19 cellular contexts compared by ENCODE assay signal in the genomic region with DNA sequence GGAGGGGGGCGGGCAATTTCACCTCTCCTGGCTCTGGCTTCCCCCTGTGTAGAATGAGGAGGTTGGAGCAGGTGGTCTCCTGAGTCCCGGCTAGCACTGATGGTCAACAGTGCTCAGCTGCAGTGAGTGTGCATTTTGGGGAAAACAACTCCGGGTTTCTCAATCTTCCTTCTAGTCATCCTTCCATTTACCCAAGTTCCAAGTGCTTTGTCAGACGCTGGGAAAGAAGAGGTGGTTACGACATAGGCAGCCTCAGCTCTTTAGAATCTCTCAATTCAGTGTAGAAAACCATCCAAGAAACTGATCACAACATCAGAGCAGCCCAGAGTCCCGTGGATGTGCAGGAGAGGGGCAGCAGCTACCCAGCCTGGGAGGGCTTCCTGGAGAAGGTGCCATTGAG.
DNase-seq lines count a peak whose midpoint lies in the region; ATAC-seq and TF ChIP-seq lines count a peak whose summit lies in the region.
"Had no signal": no experiment of that assay in that cellular context is flagged by ENCODE, and none has a peak within 500 bp of the region (broad histone marks: within the 10 kb centered on the region; RNA-seq: fewer than 3 reads in every experiment).

No MANE protein-coding gene starts in this region.

- H3K4me2 ChIP-seq in MM.1S (ENCODE audit: low read depth, low read length), result no peak overlapping the region

- no peaks in the 10 kb centered on the region for H3K27me3 Mint-ChIP-seq in WTC11 (ENCODE audit: low read depth)
- H3K27me3 Mint-ChIP-seq in activated T-helper 1 cell treated with anti-CD3 and anti-CD28 coated beads, Interleukin-12 subunit alpha, Interleukin-12 subunit beta, Interleukin-2, Interleukin-4 antibody, amounts not matched to agents 30 ng/mL and 10 ng/mL and 1 ng/mL, durations not matched to agents 14 hours and 24 hours and 36 hours (ENCODE audit: insufficient read depth), result peaks cover 3% of the 10 kb centered on the region

- H3K4me1 Mint-ChIP-seq in WTC11, result peaks cover 4% of the 10 kb centered on the region; the same call in 1 of the 2 replicates
- no peaks in the 10 kb centered on the region for H3K4me1 Mint-ChIP-seq in activated T-helper 1 cell treated with anti-CD3 and anti-CD28 coated beads, Interleukin-12 subunit alpha, Interleukin-12 subunit beta, Interleukin-2, Interleukin-4 antibody, amounts not matched to agents 30 ng/mL and 10 ng/mL and 1 ng/mL, durations not matched to agents 14 hours and 24 hours and 36 hours (ENCODE audit: low read depth)
- H3K4me1 Mint-ChIP-seq: CD8-positive, alpha-beta memory T cell had no signal

- H3K9me3 ChIP-seq in MM.1S (replicated peaks; ENCODE audit: insufficient read depth, low read length), result no peaks in the 10 kb centered on the region
- H3K9me3 ChIP-seq: HAP-1 had no signal

- H3K36me3 Mint-ChIP-seq in WTC11, result no peaks in the 10 kb centered on the region
- no peaks in the 10 kb centered on the region for H3K36me3 Mint-ChIP-seq in activated T-helper 1 cell treated with anti-CD3 and anti-CD28 coated beads, Interleukin-12 subunit alpha, Interleukin-12 subunit beta, Interleukin-2, Interleukin-4 antibody, amounts not matched to agents 30 ng/mL and 10 ng/mL and 1 ng/mL, durations not matched to agents 14 hours and 24 hours and 36 hours (ENCODE audit: low read depth)
- H3K36me3 Mint-ChIP-seq: CD8-positive, alpha-beta memory T cell had no signal

- H3F3A ChIP-seq in MM.1S (ENCODE audit: insufficient read depth, low read length), result no peaks in the 10 kb centered on the region

- no peak overlapping the region for H3K4me3 Mint-ChIP-seq in WTC11
- no peak overlapping the region for H3K4me3 Mint-ChIP-seq in activated T-helper 1 cell treated with anti-CD3 and anti-CD28 coated beads, Interleukin-12 subunit alpha, Interleukin-12 subunit beta, Interleukin-2, Interleukin-4 antibody, amounts not matched to agents 30 ng/mL and 10 ng/mL and 1 ng/mL, durations not matched to agents 14 hours and 24 hours and 36 hours
- H3K4me3 Mint-ChIP-seq: CD8-positive, alpha-beta memory T cell had no signal

- no peaks in the 10 kb centered on the region for H4K20me1 ChIP-seq in MM.1S (ENCODE audit: insufficient read depth, low read length)

- no peak overlapping the region for H3K9ac ChIP-seq in MM.1S (ENCODE audit: low read length)

- H3K4me1 ChIP-seq in MM.1S (ENCODE audit: low read length), result no peaks in the 10 kb centered on the region
- H3K4me1 ChIP-seq: HAP-1 had no signal

- no peak overlapping the region for H2AFZ ChIP-seq in MM.1S (ENCODE audit: low read length)

- TF ChIP-seq CTCF in AG04449 (IDR thresholded peaks at IDR 0.05; ENCODE audit: insufficient read depth, low read length, missing control alignments) (no peak), foreskin fibroblast (IDR thresholded peaks at IDR 0.05; ENCODE audit: low read depth, low read length) (no peak), MM.1S (IDR thresholded peaks at IDR 0.05; ENCODE audit: low read length) (no peak), WTC11 (IDR thresholded peaks at IDR 0.05) (no peak)

- ATAC-seq in WTC11 (no peak), GM21390 (IDR thresholded peaks at IDR 0.05; ENCODE audit: unreplicated experiment) (no peak)

- POLR2A ChIA-PET in AG04449 (lab: Yijun Ruan, JAX) (no interaction called here), WTC11 (lab: Charles Lee) (no interaction called here)

- no peaks in the 10 kb centered on the region for H3K9me2 ChIP-seq in MM.1S (replicated peaks; ENCODE audit: insufficient read depth, low read length)

- H3K79me2 ChIP-seq in MM.1S (ENCODE audit: low read length), result no peaks in the 10 kb centered on the region

- no peak overlapping the region for H3K27ac ChIP-seq in MM.1S (ENCODE audit: low read length)
- H3K27ac ChIP-seq: SK-N-MC had no signal

- no peaks in the 10 kb centered on the region for H3K36me3 ChIP-seq in MM.1S (replicated peaks; ENCODE audit: insufficient read depth, low read length)
- H3K36me3 ChIP-seq: HAP-1 had no signal

- intact Hi-C loops in activated T-helper 1 cell treated with anti-CD3 and anti-CD28 coated beads, Interleukin-12 subunit alpha, Interleukin-12 subunit beta, Interleukin-2, Interleukin-4 antibody, amounts not matched to agents 30 ng/mL and 10 ng/mL and 1 ng/mL, durations not matched to agents 14 hours and 24 hours and 36 hours (cut with micrococcal nuclease), result no loop called here

- DNase-seq in AG04449 (ENCODE audit: low read depth, low spot score) (peak; percentile 5), GM04503 (ENCODE audit: low read depth) (peak; percentile 10), amniotic epithelial cell (ENCODE audit: low read depth) (peak; percentile 39), foreskin fibroblast (peak; percentile 61 to 74), MM.1S (no peak), WTC11 (ENCODE audit: low spot score) (no peak)
- DNase-seq in activated T-helper 1 cell treated with anti-CD3 and anti-CD28 coated beads, Interleukin-12 subunit alpha, Interleukin-12 subunit beta, Interleukin-2, Interleukin-4 antibody, amounts not matched to agents 30 ng/mL and 10 ng/mL and 1 ng/mL, durations not matched to agents 14 hours and 24 hours and 36 hours (ENCODE audit: low spot score), result no peak
- DNase-seq: C1 segment of cervical spinal cord; CD8-positive, alpha-beta memory T cell; Kasumi-1; MV-4-11; NCI-H1417; NCI-H187; NCI-H2107; NCI-H524; SHP77 had no signal

- CTCF ChIA-PET in AG04449 (lab: Yijun Ruan, JAX) (interaction anchor here (1.2 to 1.9 kb wide), 2 partner anchors 12 kb away, joined by 4 to 7 read pairs; no protein-coding TSS in a partner anchor), WTC11 (lab: Charles Lee) (interaction anchor here (0.6 to 1.5 kb wide), 3 partner anchors 12 to 176 kb away, joined by 3 to 4 read pairs (median 4); no protein-coding TSS in a partner anchor)

- H3K27ac Mint-ChIP-seq in WTC11, result no peak overlapping the region
- no peak overlapping the region for H3K27ac Mint-ChIP-seq in activated T-helper 1 cell treated with anti-CD3 and anti-CD28 coated beads, Interleukin-12 subunit alpha, Interleukin-12 subunit beta, Interleukin-2, Interleukin-4 antibody, amounts not matched to agents 30 ng/mL and 10 ng/mL and 1 ng/mL, durations not matched to agents 14 hours and 24 hours and 36 hours
- H3K27ac Mint-ChIP-seq: CD8-positive, alpha-beta memory T cell had no signal

- H3K9me3 Mint-ChIP-seq in WTC11, result peaks cover 7% of the 10 kb centered on the region; the same call in 1 of the 2 replicates
- H3K9me3 Mint-ChIP-seq in activated T-helper 1 cell treated with anti-CD3 and anti-CD28 coated beads, Interleukin-12 subunit alpha, Interleukin-12 subunit beta, Interleukin-2, Interleukin-4 antibody, amounts not matched to agents 30 ng/mL and 10 ng/mL and 1 ng/mL, durations not matched to agents 14 hours and 24 hours and 36 hours, result no peaks in the 10 kb centered on the region
- H3K9me3 Mint-ChIP-seq: CD8-positive, alpha-beta memory T cell had no signal

- H3K4me3 ChIP-seq in AG04449 (ENCODE audit: low read depth, low read length), result no peak overlapping the region
- H3K4me3 ChIP-seq in foreskin fibroblast (ENCODE audit: low read depth in 1 of 2, low read length in 2 of 2), result no peak overlapping the region
- no peak overlapping the region for H3K4me3 ChIP-seq in MM.1S (ENCODE audit: low read length)
- H3K4me3 ChIP-seq: HAP-1, SK-N-MC had no signal

- H3K27me3 ChIP-seq in MM.1S (replicated peaks; ENCODE audit: insufficient read depth, low read length), result peaks cover 91% of the 10 kb centered on the region

TF ChIP-seq in WTC11, 78 proteins besides CTCF, POLR2A, EP300 and RAD21:
- no peak for TF ChIP-seq CREB1 (CRISPR knock-in tag; IDR thresholded peaks at IDR 0.05)
- TF ChIP-seq ELF4 (CRISPR knock-in tag; IDR thresholded peaks at IDR 0.05; ENCODE audit: low read depth), result no peak
- TF ChIP-seq, protein P1, sequence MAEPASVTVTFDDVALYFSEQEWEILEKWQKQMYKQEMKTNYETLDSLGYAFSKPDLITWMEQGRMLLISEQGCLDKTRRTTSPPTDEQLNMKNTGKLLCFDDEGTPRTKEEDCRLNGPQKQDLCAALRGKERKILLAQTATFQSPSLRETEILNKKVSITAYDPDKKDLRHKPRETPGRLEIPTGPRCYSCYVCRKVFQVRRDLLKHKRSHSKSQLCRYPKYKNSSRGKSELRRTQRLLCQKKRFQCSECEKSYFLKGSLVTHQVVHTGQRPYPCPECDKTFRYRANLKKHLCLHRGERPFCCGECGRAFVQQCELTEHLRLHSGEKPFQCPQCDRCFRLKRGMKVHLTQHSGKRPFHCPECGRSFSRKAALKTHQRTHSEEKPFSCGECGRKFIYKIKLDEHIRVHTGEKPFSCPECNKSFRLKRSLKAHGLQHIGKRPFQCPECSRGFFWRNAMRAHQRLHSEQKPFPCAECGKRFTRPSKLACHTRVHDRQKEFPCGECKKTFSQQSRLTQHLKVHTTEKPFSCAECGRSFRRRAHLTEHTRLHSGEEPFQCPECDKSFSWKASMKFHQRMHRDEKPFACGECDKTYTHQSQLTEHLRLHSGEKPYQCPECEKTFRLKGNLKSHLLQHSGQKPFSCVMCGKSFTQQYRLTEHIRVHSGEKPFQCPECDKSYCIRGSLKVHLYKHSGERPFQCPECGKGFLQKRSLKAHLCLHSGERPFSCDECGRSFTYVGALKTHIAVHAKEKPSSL (CRISPR knock-in tag; conservative IDR thresholded peaks at IDR 0.05), result no peak
- no peak for TF ChIP-seq IRF2 (CRISPR knock-in tag; IDR thresholded peaks at IDR 0.05; ENCODE audit: borderline replicate concordance, low read depth)
- no peak for TF ChIP-seq PRRX2 (CRISPR knock-in tag; IDR thresholded peaks at IDR 0.05)
- TF ChIP-seq GTF2I (CRISPR knock-in tag; conservative IDR thresholded peaks at IDR 0.05), result no peak
- TF ChIP-seq SMAD3 (CRISPR knock-in tag; IDR thresholded peaks at IDR 0.05; ENCODE audit: borderline replicate concordance), result no peak
- TF ChIP-seq, protein P2, sequence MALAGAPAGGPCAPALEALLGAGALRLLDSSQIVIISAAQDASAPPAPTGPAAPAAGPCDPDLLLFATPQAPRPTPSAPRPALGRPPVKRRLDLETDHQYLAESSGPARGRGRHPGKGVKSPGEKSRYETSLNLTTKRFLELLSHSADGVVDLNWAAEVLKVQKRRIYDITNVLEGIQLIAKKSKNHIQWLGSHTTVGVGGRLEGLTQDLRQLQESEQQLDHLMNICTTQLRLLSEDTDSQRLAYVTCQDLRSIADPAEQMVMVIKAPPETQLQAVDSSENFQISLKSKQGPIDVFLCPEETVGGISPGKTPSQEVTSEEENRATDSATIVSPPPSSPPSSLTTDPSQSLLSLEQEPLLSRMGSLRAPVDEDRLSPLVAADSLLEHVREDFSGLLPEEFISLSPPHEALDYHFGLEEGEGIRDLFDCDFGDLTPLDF (CRISPR knock-in tag; IDR thresholded peaks at IDR 0.05), result no peak

Comparison
In these comparisons a context has a peak if more than half of its experiments do, and no peak if none do; other contexts are left out.
1. DNase-seq: peak in AG04449 (single experiment), GM04503 (single experiment), amniotic epithelial cell (single experiment) and foreskin fibroblast (2 of 2); none in MM.1S (single experiment), WTC11 (single experiment) and activated T-helper 1 cell treated with anti-CD3 and anti-CD28 coated beads, Interleukin-12 subunit alpha, Interleukin-12 subunit beta, Interleukin-2, Interleukin-4 antibody, amounts not matched to agents 30 ng/mL and 10 ng/mL and 1 ng/mL, durations not matched to agents 14 hours and 24 hours and 36 hours (single experiment).